Comparison of ENCODE assay signal across 24 cellular contexts in the genomic region with DNA sequence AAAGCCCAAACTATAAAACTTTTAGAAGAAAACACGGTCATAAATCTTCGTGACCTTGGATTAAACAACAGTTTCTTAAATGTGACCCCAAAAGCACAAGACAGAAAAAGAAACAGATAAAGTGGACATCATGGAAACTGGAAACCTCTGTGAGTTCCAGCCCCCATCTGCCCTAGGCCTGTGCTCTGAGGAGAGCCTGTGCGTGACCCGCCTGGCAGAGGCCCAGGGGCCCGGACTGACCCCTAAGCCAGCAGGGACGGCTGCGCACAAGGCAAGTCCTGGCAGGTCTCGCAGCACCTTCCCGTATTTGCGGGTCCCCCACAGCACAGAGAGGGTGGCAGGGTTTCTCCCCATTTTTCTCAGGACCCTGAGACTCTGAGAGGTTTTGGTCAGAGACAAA.
DNase-seq lines count a peak whose midpoint lies in the region; ATAC-seq and TF ChIP-seq lines count a peak whose summit lies in the region.
"Had no signal": no experiment of that assay in that cellular context is flagged by ENCODE, and none has a peak within 500 bp of the region (broad histone marks: within the 10 kb centered on the region; RNA-seq: fewer than 3 reads in every experiment).

No MANE protein-coding gene starts in this region.

- TF ChIP-seq CTCF in gastroesophageal sphincter (IDR thresholded peaks at IDR 0.05) (no peak), testis (IDR thresholded peaks at IDR 0.05) (no peak)

- H3K4me1 ChIP-seq in gastroesophageal sphincter, result peaks cover 0 to 91% (median 2%) of the 10 kb centered on the region in 3 donors
- H3K4me1 ChIP-seq in muscle layer of colon (ENCODE audit: insufficient read depth, low read length), result peaks cover 34% of the 10 kb centered on the region
- peaks cover 31% of the 10 kb centered on the region for H3K4me1 ChIP-seq in testis
- H3K4me1 ChIP-seq: HAP-1 had no signal

- intact Hi-C loops in Right ventricle myocardium inferior (cut with DNase I) (no loop called here), cardiac septum (cut with DNase I) (no loop called here), testis (cut with DNase I; ENCODE audit: low total_unique reads) (no loop called here)

- ATAC-seq in Right ventricle myocardium inferior (peak; percentile 60), gastroesophageal sphincter (no peak), GM21786 (IDR thresholded peaks at IDR 0.05; ENCODE audit: unreplicated experiment) (no peak)

- peak; percentile 68 for DNase-seq in Right ventricle myocardium inferior (ENCODE audit: missing footprints)
- no peak for DNase-seq in cardiac septum (ENCODE audit: low spot score)
- DNase-seq in testis, result peak; percentile 59
- DNase-seq in SIG-M5 treated with dmso at 0.1 percent for 504 hours (lab: John Stamatoyannopoulos, UW; ENCODE audit: unreplicated experiment), result no peak
- no peak for DNase-seq in superior temporal gyrus (ENCODE audit: extremely low spot score)
- DNase-seq: BE2C, Calu3, DMS79 treated with DMSO at 0.1 percent for 48 hours, GF-D8, HFFc6, MM.1S, NCI-H2029, NCI-H2227 treated with DMSO at 0.1 percent for 48 hours, NCI-H510A, NCI-H69, RPMI8226, SIG-M5, SK-N-SH had no signal

- no peak for TF ChIP-seq POLR2A in gastroesophageal sphincter (IDR thresholded peaks at IDR 0.05)
- no peak for TF ChIP-seq POLR2A in testis (IDR thresholded peaks at IDR 0.05)

- H3K4me3 ChIP-seq in gastroesophageal sphincter, result no peak overlapping the region
- H3K4me3 ChIP-seq in muscle layer of colon (ENCODE audit: low read depth in 1 of 2, low read length in 2 of 2), result no peak overlapping the region
- no peak overlapping the region for H3K4me3 ChIP-seq in testis
- H3K4me3 ChIP-seq: HAP-1 had no signal

- 93 to 100% methylated on average over 2 of the region's 10 CpGs for WGBS in gastroesophageal sphincter (ENCODE audit: low coverage in 1 of 2), 2 donors
- WGBS in testis, 2 donors, result 52 to 63% methylated on average over 10 of the region's 10 CpGs

- H3K9me3 ChIP-seq in gastroesophageal sphincter, result no peaks in the 10 kb centered on the region
- no peaks in the 10 kb centered on the region for H3K9me3 ChIP-seq in muscle layer of colon (ENCODE audit: low read length)
- H3K9me3 ChIP-seq in testis, result no peaks in the 10 kb centered on the region
- H3K9me3 ChIP-seq: BE2C, HAP-1, SK-N-SH had no signal

- H3K36me3 ChIP-seq in gastroesophageal sphincter (peaks cover 0 to 14% of the 10 kb centered on the region in 2 donors), muscle layer of colon (ENCODE audit: insufficient read depth, low read length) (peaks cover under 1% of the 10 kb centered on the region), testis (ENCODE audit: low read depth, missing control alignments) (no peaks in the 10 kb centered on the region)
- H3K36me3 ChIP-seq: HAP-1 had no signal

- no peak for TF ChIP-seq EP300 in gastroesophageal sphincter (IDR thresholded peaks at IDR 0.05)

- H3K27ac ChIP-seq in gastroesophageal sphincter (peak overlapping the region in 3 of 4 donors; percentile 26 to 41 (median 30)), muscle layer of colon (ENCODE audit: low read depth, low read length) (peak overlapping the region; percentile 28), testis (peak overlapping the region; percentile 52 to 68)
- H3K27ac ChIP-seq: 22Rv1, KMS-11 had no signal

- H3K27me3 ChIP-seq in gastroesophageal sphincter, result no peaks in the 10 kb centered on the region
- H3K27me3 ChIP-seq in muscle layer of colon (ENCODE audit: control insufficient read depth in 1 of 2, insufficient read depth in 2 of 2, low read length in 2 of 2), result no peaks in the 10 kb centered on the region
- no peaks in the 10 kb centered on the region for H3K27me3 ChIP-seq in testis
- H3K27me3 ChIP-seq: BE2C had no signal

- H3K9ac ChIP-seq in muscle layer of colon (ENCODE audit: low read length), result no peak overlapping the region
- H3K9ac ChIP-seq: KMS-11, SK-N-SH had no signal

Comparison
In these comparisons a context has a peak if more than half of its experiments do, and no peak if none do; other contexts are left out.
1. DNase-seq: peak in Right ventricle myocardium inferior (single experiment) and testis (single experiment); none in cardiac septum (single experiment), SIG-M5 treated with dmso at 0.1 percent for 504 hours (single experiment) and superior temporal gyrus (single experiment).
2. Peak in every context shown above with its lines, with median percentiles within 50 percentile points of each other: H3K27ac ChIP-seq.